Comparison of ENCODE assay signal across 1 cellular context in genomic region chr19:49487277-49488045, GRCh38.
TF ChIP-seq lines count a peak whose summit lies in the region.

Gene RPL13A (plus strand): TSS chr19:49487608. CDS start chr19:49487630, 22 bp downstream.

TF ChIP-seq in A549, 52 proteins besides CTCF, POLR2A, EP300 and RAD21 (continued from another document):
- 0 out of 2 replicates have a peak, but pooled peaks have one; percentile 9 for TF ChIP-seq E2F6 (IDR thresholded peaks at IDR 0.05; ENCODE audit: borderline replicate concordance, low read depth)
- peak; percentile 83 to 95; a peak in 3 of 4 replicates for TF ChIP-seq CEBPB (IDR thresholded peaks at IDR 0.05)
- no peak for TF ChIP-seq SMC3 (IDR thresholded peaks at IDR 0.05)
- TF ChIP-seq ZNF302 (CRISPR knock-in tag; IDR thresholded peaks at IDR 0.05), result no peak
- no peak for TF ChIP-seq ZFP36 (IDR thresholded peaks at IDR 0.05; ENCODE audit: borderline replicate concordance, partially characterized antibody)
- TF ChIP-seq KDM5A (IDR thresholded peaks at IDR 0.05), result peak; percentile 51; the same call in 1 of the 2 replicates
- TF ChIP-seq EHMT2 (IDR thresholded peaks at IDR 0.05; ENCODE audit: low read depth), result no peak
- no peak for TF ChIP-seq ZC3H11A (IDR thresholded peaks at IDR 0.05)
- TF ChIP-seq RCOR1 (IDR thresholded peaks at IDR 0.05; ENCODE audit: low read depth, low read length), result no peak
- peak; percentile 99 for TF ChIP-seq USF2 (IDR thresholded peaks at IDR 0.05)
- peak; percentile 40; the same call in 1 of the 2 replicates for TF ChIP-seq GATA3 (IDR thresholded peaks at IDR 0.05; ENCODE audit: borderline replicate concordance)
- no peak for TF ChIP-seq ESRRA (IDR thresholded peaks at IDR 0.05; ENCODE audit: borderline replicate concordance, low read length)
- no peak for TF ChIP-seq CBX2 (IDR thresholded peaks at IDR 0.05; ENCODE audit: borderline replicate concordance, low read depth)
- peak; percentile 99 to 100 for TF ChIP-seq JUN (IDR thresholded peaks at IDR 0.05)
- no peak for TF ChIP-seq MAFK (IDR thresholded peaks at IDR 0.05; ENCODE audit: partially characterized antibody)
- no peak for TF ChIP-seq ELK1 (IDR thresholded peaks at IDR 0.05; ENCODE audit: low read depth, low read length)
- TF ChIP-seq HOXB13 (CRISPR knock-in tag; IDR thresholded peaks at IDR 0.05; ENCODE audit: low read depth), result peak; percentile 16; the same call in 1 of the 2 replicates
- peak; percentile 45; the same call in 1 of the 2 replicates for TF ChIP-seq REST (IDR thresholded peaks at IDR 0.05)
- TF ChIP-seq CHD4 (IDR thresholded peaks at IDR 0.05; ENCODE audit: borderline replicate concordance), result no peak
- TF ChIP-seq FOXS1 (CRISPR knock-in tag; IDR thresholded peaks at IDR 0.05), result no peak
- no peak for TF ChIP-seq NPAS2 (CRISPR knock-in tag; IDR thresholded peaks at IDR 0.05; ENCODE audit: borderline replicate concordance)
- 0 out of 2 replicates have a peak, but pooled peaks have one; percentile 68 for TF ChIP-seq HOXA7 (CRISPR knock-in tag; IDR thresholded peaks at IDR 0.05)
- TF ChIP-seq HMGXB4 (CRISPR knock-in tag; IDR thresholded peaks at IDR 0.05; ENCODE audit: borderline replicate concordance), result no peak
- peak; percentile 76 for TF ChIP-seq HOXB5 (CRISPR knock-in tag; IDR thresholded peaks at IDR 0.05)
- TF ChIP-seq CBX8 (IDR thresholded peaks at IDR 0.05), result no peak
- no peak for TF ChIP-seq NR3C1 (IDR thresholded peaks at IDR 0.05)
- peak; percentile 75; the same call in 1 of the 2 replicates for TF ChIP-seq RARB (CRISPR knock-in tag; IDR thresholded peaks at IDR 0.05)
- TF ChIP-seq HDAC2 (IDR thresholded peaks at IDR 0.05), result peak; percentile 50; the same call in 1 of the 2 replicates
- TF ChIP-seq FOSL2 (IDR thresholded peaks at IDR 0.05), result no peak
- TF ChIP-seq FOSL2 (CRISPR knock-in tag; IDR thresholded peaks at IDR 0.05), result peak; percentile 38
- TF ChIP-seq ATOH8 (CRISPR knock-in tag; IDR thresholded peaks at IDR 0.05; ENCODE audit: low read depth), result 0 out of 2 replicates have a peak, but pooled peaks have one; percentile 42
- no peak for TF ChIP-seq MAZ (IDR thresholded peaks at IDR 0.05; ENCODE audit: borderline replicate concordance, low read depth, low read length)
- no peak; the same call in 1 of the 2 replicates for TF ChIP-seq MYC (IDR thresholded peaks at IDR 0.05; ENCODE audit: borderline replicate concordance, low read length)
- peak; percentile 83; the same call in 1 of the 2 replicates for TF ChIP-seq FOSB (CRISPR knock-in tag; IDR thresholded peaks at IDR 0.05)
